Comparison of ENCODE assay signal across 8 cellular contexts in genomic region chr4:185395956-185396723, GRCh38. TPM values are rescaled to one million over a fixed set of nuclear protein-coding genes. Genes with fewer than 3 reads are reported as not detected.
DNase-seq lines count a peak whose midpoint lies in the region; ATAC-seq and TF ChIP-seq lines count a peak whose summit lies in the region.

No MANE protein-coding gene starts in this region.

- peak; percentile 31 for TF ChIP-seq CTCF in chondrocyte (IDR thresholded peaks at IDR 0.05)

- peak; percentile 83 for ATAC-seq in HG03432 (IDR thresholded peaks at IDR 0.05; ENCODE audit: unreplicated experiment)

- H3K4me1 Mint-ChIP-seq in chondrocyte (ENCODE audit: low read depth): peaks cover 59% of the 10 kb centered on the region

- DNase-seq in Ammon's horn (ENCODE audit: low spot score) (peak; percentile 97), NCI-H460 (ENCODE audit: extremely low read depth, low read depth) (peak; percentile 94), chondrocyte (ENCODE audit: low spot score) (peak; percentile 99), kidney tubule cell (ENCODE audit: low spot score) (peak; percentile 99)
- DNase-seq in activated CD4-positive, alpha-beta T cell treated with anti-CD3 and anti-CD28 coated beads for 24 hours (ENCODE audit: low read depth in 2 of 2): peak; percentile 91 to 95
- peak; percentile 91 for DNase-seq in stimulated activated CD4-positive, alpha-beta T cell treated with anti-CD3 and anti-CD28 coated beads, Interleukin-1b, Interleukin-23, amount 100 ng/mL, for 1 hour (ENCODE audit: low read depth in 2 of 2)

- H3K4me3 Mint-ChIP-seq in chondrocyte (ENCODE audit: unreplicated experiment): peak overlapping the region; percentile 92

- peak; percentile 67 for TF ChIP-seq POLR2A in GM19193 (IDR thresholded peaks at IDR 0.05; ENCODE audit: extremely low read depth, insufficient read depth, insufficient read length)

- H3K36me3 Mint-ChIP-seq in chondrocyte (ENCODE audit: low read depth): peaks cover 12% of the 10 kb centered on the region

- peaks cover 3% of the 10 kb centered on the region for H3K9me3 Mint-ChIP-seq in chondrocyte (ENCODE audit: low read depth)

- no peaks in the 10 kb centered on the region for H3K27me3 Mint-ChIP-seq in chondrocyte (ENCODE audit: low read depth)

- peak overlapping the region; percentile 94 for H3K27ac Mint-ChIP-seq in chondrocyte (ENCODE audit: unreplicated experiment)

RNA-seq across cellular contexts. Expression of gene LRP2BP, which starts 0.4 kb away (rescaled TPM):
- total RNA-seq in NCI-H460 (2014; rRNA removed; shearing (Covaris generic)): 0.27 and 0.38 TPM in 2 replicates
- polyA plus RNA-seq in NCI-H460 (2014; cell fraction: nucleus; rRNA removed): 0.07 and 0.99 TPM in 2 replicates
- 0.46 to 0.52 TPM (median 0.49 TPM) in 3 replicates for total RNA-seq in chondrocyte

RNA-seq across cellular contexts. Expression of gene ANKRD37, which starts 0.5 kb away (rescaled TPM):
- total RNA-seq in NCI-H460 (2014; rRNA removed; shearing (Covaris generic)): 6.0 and 7.0 TPM in 2 replicates
- polyA plus RNA-seq in NCI-H460 (2014; cell fraction: nucleus; rRNA removed): 1.7 and 12.7 TPM in 2 replicates
- 8.6 to 18.3 TPM (median 16.7 TPM) in 3 replicates for total RNA-seq in chondrocyte

RNA-seq across cellular contexts. Expression of gene UFSP2, which starts 29.6 kb away (rescaled TPM):
- total RNA-seq in NCI-H460 (2014; rRNA removed; shearing (Covaris generic)): 27.7 and 29.9 TPM in 2 replicates
- 10.5 and 15.8 TPM in 2 replicates for polyA plus RNA-seq in NCI-H460 (2014; cell fraction: nucleus; rRNA removed)
- total RNA-seq in chondrocyte: 25.2 to 35.0 TPM (median 33.0 TPM) in 3 replicates

Comparison
In these comparisons a context has a peak if more than half of its experiments do, and no peak if none do; other contexts are left out.
1. Peak in every context shown above with its lines: DNase-seq and ATAC-seq.